Comparison of ENCODE assay signal across 13 cellular contexts in the genomic region with DNA sequence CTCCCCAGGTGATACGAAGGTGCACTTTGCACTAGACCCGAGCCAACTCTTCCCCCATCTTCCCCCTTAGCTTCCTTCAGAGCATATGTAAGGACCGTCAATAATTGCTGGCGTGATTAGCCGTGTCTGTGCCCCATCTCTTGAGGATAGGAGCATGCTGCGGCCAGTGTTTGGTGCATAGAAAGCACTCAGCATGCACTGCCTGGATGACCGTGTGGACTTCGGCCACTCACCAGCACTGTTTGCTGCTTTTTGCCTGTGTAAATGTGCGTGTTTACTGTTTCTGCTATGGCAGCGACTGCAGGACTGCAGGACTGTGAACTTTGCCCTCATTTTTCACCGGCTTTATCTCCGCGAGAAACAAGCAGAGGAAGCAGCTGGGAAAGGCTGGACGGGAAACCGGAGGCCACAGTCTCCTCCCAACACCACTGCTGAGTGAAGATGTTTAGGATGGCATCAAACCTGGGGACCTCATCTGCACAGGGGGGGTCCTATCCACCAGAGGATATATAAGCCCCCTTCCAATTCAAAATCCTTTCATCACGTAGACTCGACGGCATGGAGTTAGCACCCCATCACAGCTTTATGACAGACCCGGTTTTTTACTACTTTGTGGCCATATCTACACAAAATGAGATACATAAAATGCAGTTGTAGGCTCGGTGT.
DNase-seq lines count a peak whose midpoint lies in the region; ATAC-seq, FAIRE-seq and TF ChIP-seq lines count a peak whose summit lies in the region.
"Had no signal": no experiment of that assay in that cellular context is flagged by ENCODE, and none has a peak within 500 bp of the region (broad histone marks: within the 10 kb centered on the region; RNA-seq: fewer than 3 reads in every experiment).

No MANE protein-coding gene starts in this region.

- no peak overlapping the region for H3K4me2 ChIP-seq in mesendoderm (ENCODE audit: low read length)

- H2BK15ac ChIP-seq in mesendoderm (replicated peaks; ENCODE audit: low read depth), result no peak overlapping the region

- H3K27me3 ChIP-seq in mesendoderm (ENCODE audit: insufficient read depth, low read length, poor library complexity) (peaks cover 4% of the 10 kb centered on the region), subcutaneous abdominal adipose tissue (ENCODE audit: control insufficient read depth in 5 of 5, insufficient read depth in 4 of 5, low read length in 5 of 5) (peaks cover 3 to 20% (median 10%) of the 10 kb centered on the region in 5 donors)

- no peak overlapping the region for H4K5ac ChIP-seq in mesendoderm (ENCODE audit: low read length)

- no peak overlapping the region for H2BK5ac ChIP-seq in mesendoderm (ENCODE audit: low read length)

- TF ChIP-seq CTCF in fibroblast of pulmonary artery (IDR thresholded peaks at IDR 0.05; ENCODE audit: low read length, missing control alignments), result no peak

- H3K79me2 ChIP-seq in mesendoderm (ENCODE audit: control insufficient read depth, insufficient read depth, low read length), result no peaks in the 10 kb centered on the region

- H3K9ac ChIP-seq in mesendoderm (ENCODE audit: low read length), result peak overlapping the region; percentile 11
- H3K9ac ChIP-seq in subcutaneous abdominal adipose tissue (ENCODE audit: low read length in 5 of 5), result peak overlapping the region in 1 of 5 donors; percentile 4

- no peak for ATAC-seq in GM21825 (IDR thresholded peaks at IDR 0.05; ENCODE audit: unreplicated experiment)
- ATAC-seq: activated naive CD4-positive, alpha-beta T cell treated with anti-CD3 and anti-CD28 coated beads, Interleukin-2, amount 50 U/mL, for 72 hours had no signal

- no peak overlapping the region for H3K23ac ChIP-seq in mesendoderm (ENCODE audit: low read length)

- H3K4me1 ChIP-seq in mesendoderm (ENCODE audit: control insufficient read depth, low read depth, low read length) (peaks cover 5% of the 10 kb centered on the region), subcutaneous abdominal adipose tissue (ENCODE audit: control insufficient read depth in 5 of 5, insufficient read depth in 5 of 5, low read length in 5 of 5) (peaks cover 0 to 53% (median 40%) of the 10 kb centered on the region in 5 donors)

- no peaks in the 10 kb centered on the region for H3K79me1 ChIP-seq in mesendoderm (ENCODE audit: low read length)

- H3K27ac ChIP-seq in mesendoderm (ENCODE audit: low read depth, low read length) (no peak overlapping the region), subcutaneous abdominal adipose tissue (ENCODE audit: low read depth, low read length) (peak overlapping the region; percentile 27)
- H3K27ac ChIP-seq: thoracic aorta had no signal

- H2AK5ac ChIP-seq in mesendoderm (ENCODE audit: low read length), result peak overlapping the region; percentile 36

- peaks cover 0 to 5% (median 0%) of the 10 kb centered on the region in 5 donors for H3K9me3 ChIP-seq in subcutaneous abdominal adipose tissue (ENCODE audit: control insufficient read depth in 5 of 5, low read length in 5 of 5)
- H3K9me3 ChIP-seq: thoracic aorta had no signal

- TF ChIP-seq POLR2A in GM12892 (IDR thresholded peaks at IDR 0.05; ENCODE audit: low read depth, low read length), result no peak

- H3K56ac ChIP-seq in mesendoderm (ENCODE audit: low read length), result no peak overlapping the region

- FAIRE-seq in GM12892 (lab: Jason Lieb, UNC), result no peak
- FAIRE-seq: RCC 7860 had no signal

- DNase-seq in UCSD-AML1 (lab: John Stamatoyannopoulos, UW; ENCODE audit: unreplicated experiment) (peak; percentile 40), fibroblast of pulmonary artery (ENCODE audit: low read depth) (peak; percentile 83), mesendoderm (no peak), GM12892 (ENCODE audit: insufficient read length) (no peak), NCI-H2081 treated with DMSO at 0.1 percent for 48 hours (lab: John Stamatoyannopoulos, UW) (no peak), germinal center (ENCODE audit: low spot score) (no peak)
- DNase-seq: CD4-positive, alpha-beta T cell; mammary epithelial cell had no signal

- WGBS in mesendoderm (ENCODE audit: extremely low coverage, insufficient coverage, low lambda C conversion rate), result no CpG with 5 or more reads among the region's 20 CpGs

- H3K36me3 ChIP-seq in mesendoderm (ENCODE audit: control insufficient read depth, insufficient read depth, low read length) (no peaks in the 10 kb centered on the region), subcutaneous abdominal adipose tissue (ENCODE audit: control insufficient read depth in 5 of 5, insufficient read depth in 5 of 5, low read length in 5 of 5) (no peaks in the 10 kb centered on the region)
- H3K36me3 ChIP-seq: thoracic aorta had no signal

- no peak overlapping the region for H3K4ac ChIP-seq in mesendoderm (ENCODE audit: low read depth, low read length)

- no peak overlapping the region for H3K18ac ChIP-seq in mesendoderm (ENCODE audit: low read length)

- no peak overlapping the region for H3K4me3 ChIP-seq in fibroblast of pulmonary artery (replicated peaks; ENCODE audit: low read depth, low read length)
- no peak overlapping the region for H3K4me3 ChIP-seq in mesendoderm (ENCODE audit: low read length)
- peak overlapping the region in 4 of 5 donors; percentile 7 to 43 (median 15) for H3K4me3 ChIP-seq in subcutaneous abdominal adipose tissue (ENCODE audit: low read depth in 1 of 5, low read length in 5 of 5)
- H3K4me3 ChIP-seq: thoracic aorta had no signal

- no peak overlapping the region for H4K8ac ChIP-seq in mesendoderm (ENCODE audit: low read depth, low read length)

- no peak overlapping the region for H2BK120ac ChIP-seq in mesendoderm (ENCODE audit: low read depth, low read length)

Comparison
In these comparisons a context has a peak if more than half of its experiments do, and no peak if none do; other contexts are left out.
1. DNase-seq: peak in UCSD-AML1 (single experiment) and fibroblast of pulmonary artery (single experiment); none in mesendoderm (single experiment), GM12892 (single experiment), NCI-H2081 treated with DMSO at 0.1 percent for 48 hours (single experiment) and germinal center (single experiment).
2. H3K4me3 ChIP-seq: peak in subcutaneous abdominal adipose tissue (4 of 5); none in fibroblast of pulmonary artery (single experiment) and mesendoderm (single experiment).